In the genomic region with DNA sequence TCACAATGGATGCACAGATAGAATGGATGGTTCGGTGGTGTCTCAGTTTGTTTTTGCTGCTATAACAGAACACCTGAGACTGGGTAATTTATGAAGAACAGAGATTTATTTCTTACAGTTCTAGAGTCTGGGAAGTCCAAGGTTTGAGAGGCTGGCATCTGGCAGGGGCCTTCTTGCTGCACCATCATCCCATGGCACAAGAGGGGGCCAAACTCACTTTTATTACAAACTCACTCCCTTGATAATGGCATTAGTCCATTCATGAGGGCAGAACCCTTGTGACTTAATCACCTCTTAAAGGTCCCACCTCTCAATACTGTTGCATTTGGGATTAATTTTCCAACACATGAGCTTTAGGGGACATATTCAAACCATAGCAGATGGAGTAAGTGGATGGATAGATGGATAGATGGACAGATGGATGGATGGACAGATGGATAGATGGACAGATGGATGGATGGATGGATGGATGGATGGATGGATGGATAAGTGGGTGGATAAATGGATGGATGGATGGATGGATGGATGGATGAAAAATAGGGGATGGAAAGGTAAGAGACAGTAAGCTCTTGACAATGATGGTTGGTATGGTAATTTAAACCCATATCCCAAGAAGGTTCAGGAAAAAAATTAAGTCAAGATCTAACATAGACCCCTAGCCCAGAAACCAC, we compare ENCODE assay signal across 2 cellular contexts.
TF ChIP-seq lines count a peak whose summit lies in the region.

No MANE protein-coding gene starts in this region.

TF ChIP-seq in A549, 52 proteins besides CTCF, POLR2A, EP300 and RAD21:
- TF ChIP-seq, protein P1, sequence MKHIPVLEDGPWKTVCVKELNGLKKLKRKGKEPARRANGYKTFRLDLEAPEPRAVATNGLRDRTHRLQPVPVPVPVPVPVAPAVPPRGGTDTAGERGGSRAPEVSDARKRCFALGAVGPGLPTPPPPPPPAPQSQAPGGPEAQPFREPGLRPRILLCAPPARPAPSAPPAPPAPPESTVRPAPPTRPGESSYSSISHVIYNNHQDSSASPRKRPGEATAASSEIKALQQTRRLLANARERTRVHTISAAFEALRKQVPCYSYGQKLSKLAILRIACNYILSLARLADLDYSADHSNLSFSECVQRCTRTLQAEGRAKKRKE (CRISPR knock-in tag; IDR thresholded peaks at IDR 0.05; ENCODE audit: low read depth) = no peak
- no peak for TF ChIP-seq ZC3H11A (IDR thresholded peaks at IDR 0.05)
- peak; percentile 59 for TF ChIP-seq SMC3 (IDR thresholded peaks at IDR 0.05)
- TF ChIP-seq RCOR1 (IDR thresholded peaks at IDR 0.05; ENCODE audit: low read depth, low read length) = no peak
- TF ChIP-seq, protein P2, sequence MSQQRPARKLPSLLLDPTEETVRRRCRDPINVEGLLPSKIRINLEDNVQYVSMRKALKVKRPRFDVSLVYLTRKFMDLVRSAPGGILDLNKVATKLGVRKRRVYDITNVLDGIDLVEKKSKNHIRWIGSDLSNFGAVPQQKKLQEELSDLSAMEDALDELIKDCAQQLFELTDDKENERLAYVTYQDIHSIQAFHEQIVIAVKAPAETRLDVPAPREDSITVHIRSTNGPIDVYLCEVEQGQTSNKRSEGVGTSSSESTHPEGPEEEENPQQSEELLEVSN (IDR thresholded peaks at IDR 0.05; ENCODE audit: borderline replicate concordance, low read depth) = no peak
- no peak for TF ChIP-seq TFCP2L1 (CRISPR knock-in tag; IDR thresholded peaks at IDR 0.05)

TF ChIP-seq in HepG2, 621 proteins besides CTCF, POLR2A, EP300 and RAD21:
- TF ChIP-seq POLR2AphosphoS5 (IDR thresholded peaks at IDR 0.05; ENCODE audit: low read depth, low read length) (no peak), WIZ (CRISPR knock-in tag; IDR thresholded peaks at IDR 0.05) (no peak), STAG1 (CRISPR knock-in tag; IDR thresholded peaks at IDR 0.05) (peak; percentile 80), SMC3 (IDR thresholded peaks at IDR 0.05; ENCODE audit: low read length) (peak; percentile 92), ZNF564 (CRISPR knock-in tag; IDR thresholded peaks at IDR 0.05) (peak; percentile 97; the same call in 1 of the 2 replicates), SAP130 (CRISPR knock-in tag; IDR thresholded peaks at IDR 0.05; ENCODE audit: low read depth) (0 out of 2 replicates have a peak, but pooled peaks have one; percentile 15), XBP1 (CRISPR knock-in tag; IDR thresholded peaks at IDR 0.05) (no peak), NFE2L2 (IDR thresholded peaks at IDR 0.05; ENCODE audit: low read length) (no peak), CREB1 (IDR thresholded peaks at IDR 0.05) (no peak), CREB1 (CRISPR knock-in tag; IDR thresholded peaks at IDR 0.05) (peak; percentile 30; the same call in 1 of the 2 replicates), PRDM15 (CRISPR knock-in tag; IDR thresholded peaks at IDR 0.05) (no peak), POLR2AphosphoS2 (IDR thresholded peaks at IDR 0.05; ENCODE audit: low read depth, low read length) (no peak), ZNF12 (CRISPR knock-in tag; IDR thresholded peaks at IDR 0.05) (peak; percentile 50; the same call in 1 of the 2 replicates)
- TF ChIP-seq, protein P3, sequence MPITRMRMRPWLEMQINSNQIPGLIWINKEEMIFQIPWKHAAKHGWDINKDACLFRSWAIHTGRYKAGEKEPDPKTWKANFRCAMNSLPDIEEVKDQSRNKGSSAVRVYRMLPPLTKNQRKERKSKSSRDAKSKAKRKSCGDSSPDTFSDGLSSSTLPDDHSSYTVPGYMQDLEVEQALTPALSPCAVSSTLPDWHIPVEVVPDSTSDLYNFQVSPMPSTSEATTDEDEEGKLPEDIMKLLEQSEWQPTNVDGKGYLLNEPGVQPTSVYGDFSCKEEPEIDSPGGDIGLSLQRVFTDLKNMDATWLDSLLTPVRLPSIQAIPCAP (CRISPR knock-in tag; IDR thresholded peaks at IDR 0.05; ENCODE audit: low read depth) = no peak
- TF ChIP-seq, protein P4, sequence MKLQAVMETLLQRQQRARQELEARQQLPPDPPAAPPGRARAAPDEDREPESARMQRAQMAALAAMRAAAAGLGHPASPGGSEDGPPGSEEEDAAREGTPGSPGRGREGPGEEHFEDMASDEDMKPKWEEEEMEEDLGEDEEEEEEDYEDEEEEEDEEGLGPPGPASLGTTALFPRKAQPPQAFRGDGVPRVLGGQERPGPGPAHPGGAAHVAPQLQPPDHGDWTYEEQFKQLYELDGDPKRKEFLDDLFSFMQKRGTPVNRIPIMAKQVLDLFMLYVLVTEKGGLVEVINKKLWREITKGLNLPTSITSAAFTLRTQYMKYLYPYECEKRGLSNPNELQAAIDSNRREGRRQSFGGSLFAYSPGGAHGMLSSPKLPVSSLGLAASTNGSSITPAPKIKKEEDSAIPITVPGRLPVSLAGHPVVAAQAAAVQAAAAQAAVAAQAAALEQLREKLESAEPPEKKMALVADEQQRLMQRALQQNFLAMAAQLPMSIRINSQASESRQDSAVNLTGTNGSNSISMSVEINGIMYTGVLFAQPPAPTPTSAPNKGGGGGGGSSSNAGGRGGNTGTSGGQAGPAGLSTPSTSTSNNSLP (IDR thresholded peaks at IDR 0.05; ENCODE audit: low read depth, low read length) = 0 out of 2 replicates have a peak, but pooled peaks have one; percentile 12
